ENCODE assay signal across 23 cellular contexts in genomic region chr1:8153961-8154360, GRCh38.
DNase-seq lines count a peak whose midpoint lies in the region; ATAC-seq, FAIRE-seq and TF ChIP-seq lines count a peak whose summit lies in the region.
"Had no signal": no experiment of that assay in that cellular context is flagged by ENCODE, and none has a peak within 500 bp of the region (broad histone marks: within the 10 kb centered on the region; RNA-seq: fewer than 3 reads in every experiment).

No MANE protein-coding gene starts in this region.

- 87 to 91% methylated on average over 7 of the region's 7 CpGs for WGBS in pancreas, 2 donors

- no peak for ATAC-seq in CD4-positive, CD25-positive, alpha-beta regulatory T cell (ENCODE audit: low read depth in 2 of 2)
- ATAC-seq in pancreas (no peak), GM21786 (IDR thresholded peaks at IDR 0.05; ENCODE audit: unreplicated experiment) (no peak), HG03520 (IDR thresholded peaks at IDR 0.05; ENCODE audit: unreplicated experiment) (no peak)
- ATAC-seq: right cardiac atrium had no signal

- no peaks in the 10 kb centered on the region for H3K27me3 ChIP-seq in CD4-positive, CD25-positive, alpha-beta regulatory T cell (ENCODE audit: control insufficient read depth, insufficient read depth, low read length)
- no peaks in the 10 kb centered on the region for H3K27me3 ChIP-seq in pancreas
- H3K27me3 ChIP-seq: brain microvascular endothelial cell, transverse colon had no signal

- peaks cover 11 to 63% (median 40%) of the 10 kb centered on the region in 4 donors for H3K4me1 Mint-ChIP-seq in CD4-positive, CD25-positive, alpha-beta regulatory T cell

- H3K27me3 Mint-ChIP-seq in CD4-positive, CD25-positive, alpha-beta regulatory T cell: peaks cover 4% of the 10 kb centered on the region
- H3K27me3 Mint-ChIP-seq: activated CD4-positive, alpha-beta memory T cell treated with anti-CD3 and anti-CD28 coated beads, Interleukin-2, amount 10 ng/mL, durations not matched to agents 7 days and 5 days had no signal

- H3K9me3 Mint-ChIP-seq in CD4-positive, CD25-positive, alpha-beta regulatory T cell: peaks cover 0 to 7% (median 0%) of the 10 kb centered on the region in 7 donors

- TF ChIP-seq CTCF in RWPE1 (conservative IDR thresholded peaks at IDR 0.05; ENCODE audit: low read depth) (no peak), pancreas (IDR thresholded peaks at IDR 0.05) (no peak)

- DNase-seq in CD4-positive, CD25-positive, alpha-beta regulatory T cell: no peak
- DNase-seq in RWPE1 (ENCODE audit: low spot score) (no peak), epithelial cell of prostate (ENCODE audit: low read depth, low spot score) (no peak), pancreas (no peak), HPDE6-E6E7 (ENCODE audit: extremely low spot score) (no peak), NCI-H187 treated with DMSO at 0.1 percent for 48 hours (lab: John Stamatoyannopoulos, UW) (no peak)
- DNase-seq: activated CD8-positive, alpha-beta memory T cell treated with anti-CD3 and anti-CD28 coated beads, Interleukin-2, amount 50 U/mL, for 48 hours; AML-193; brain microvascular endothelial cell; EL; hippocampal formation; Karpas-422; left cardiac atrium; NCI-H2081 treated with DMSO at 0.1 percent for 48 hours; right cardiac atrium; transverse colon had no signal

- H3K36me3 ChIP-seq in CD4-positive, CD25-positive, alpha-beta regulatory T cell (ENCODE audit: control insufficient read depth, insufficient read depth, low read length): no peaks in the 10 kb centered on the region
- no peaks in the 10 kb centered on the region for H3K36me3 ChIP-seq in pancreas
- H3K36me3 ChIP-seq: brain microvascular endothelial cell, transverse colon had no signal

- H3K4me3 Mint-ChIP-seq in CD4-positive, CD25-positive, alpha-beta regulatory T cell: no peak overlapping the region
- H3K4me3 Mint-ChIP-seq: activated CD4-positive, alpha-beta memory T cell treated with anti-CD3 and anti-CD28 coated beads, Interleukin-2, amount 10 ng/mL, durations not matched to agents 7 days and 5 days had no signal

- H3K4me3 ChIP-seq in CD4-positive, CD25-positive, alpha-beta regulatory T cell (ENCODE audit: low read depth, low read length): no peak overlapping the region
- no peak overlapping the region for H3K4me3 ChIP-seq in pancreas
- H3K4me3 ChIP-seq: lung, transverse colon had no signal

- H3K27ac ChIP-seq in CD4-positive, CD25-positive, alpha-beta regulatory T cell (ENCODE audit: insufficient read depth, low read length, poor library complexity, severe bottlenecking): peak overlapping the region; percentile 94
- H3K27ac ChIP-seq in RWPE1 (peak overlapping the region; percentile 54; the same call in 1 of the 2 replicates), epithelial cell of prostate (peak overlapping the region; percentile 70), pancreas (peak overlapping the region in 3 of 4 donors; percentile 23 to 73 (median 72))
- H3K27ac ChIP-seq: brain microvascular endothelial cell had no signal

- peaks cover 4% of the 10 kb centered on the region for H3K36me3 Mint-ChIP-seq in CD4-positive, CD25-positive, alpha-beta regulatory T cell
- H3K36me3 Mint-ChIP-seq: CD8-positive, alpha-beta T cell had no signal

- peak overlapping the region in 2 of 3 donors; percentile 99 to 100 for H3K27ac Mint-ChIP-seq in CD4-positive, CD25-positive, alpha-beta regulatory T cell

- no peaks in the 10 kb centered on the region for H3K9me3 ChIP-seq in CD4-positive, CD25-positive, alpha-beta regulatory T cell (ENCODE audit: control insufficient read depth in 2 of 2, low read length in 2 of 2)
- H3K9me3 ChIP-seq in pancreas: no peaks in the 10 kb centered on the region
- H3K9me3 ChIP-seq: transverse colon had no signal

- intact Hi-C loops in pancreas (cut with DNase I): no loop called here

- POLR2A ChIA-PET in RWPE1 (lab: Yijun Ruan, JAX; ENCODE audit: low non-redundant PET): no interaction called here

- peaks cover 23% of the 10 kb centered on the region for H3K4me1 ChIP-seq in CD4-positive, CD25-positive, alpha-beta regulatory T cell (ENCODE audit: control insufficient read depth, insufficient read depth, low read length, poor library complexity, severe bottlenecking)
- H3K4me1 ChIP-seq in pancreas: no peaks in the 10 kb centered on the region

- FAIRE-seq in pancreas (lab: Jason Lieb, UNC): no peak
- FAIRE-seq: A204.1, GM19239 had no signal

- CTCF ChIA-PET in RWPE1 (lab: Yijun Ruan, JAX): interaction anchor here (0.6 kb wide), 1 partner anchor 147 kb away, joined by 3 read pairs; no protein-coding TSS in a partner anchor
